ENCODE assay signal across 20 cellular contexts in genomic region chr4:95361696-95361965, GRCh38.
A peak's percentile ranks its signal among the peaks of the same experiment; 100 is the strongest.
DNase-seq lines count a peak whose midpoint lies in the region; ATAC-seq, FAIRE-seq and TF ChIP-seq lines count a peak whose summit lies in the region.
"Had no signal": no experiment of that assay in that cellular context is flagged by ENCODE, and none has a peak within 500 bp of the region (broad histone marks: within the 10 kb centered on the region; RNA-seq: fewer than 3 reads in every experiment).

No MANE protein-coding gene starts in this region.

- H3K27ac Mint-ChIP-seq in glutamatergic neuron (ENCODE audit: unreplicated experiment) = no peak overlapping the region
- H3K27ac Mint-ChIP-seq: CD14-positive monocyte; CD8-positive, alpha-beta T cell had no signal

- no peak for FAIRE-seq in HepG2 (lab: Jason Lieb, UNC)
- FAIRE-seq: D721Med, GM12892, GM19239, H54 had no signal

- no peaks in the 10 kb centered on the region for H3K9me3 Mint-ChIP-seq in glutamatergic neuron (ENCODE audit: unreplicated experiment)
- H3K9me3 Mint-ChIP-seq: CD8-positive, alpha-beta T cell had no signal

- DNase-seq in right lobe of liver (no peak), HepG2 (ENCODE audit: low spot score) (no peak), putamen (ENCODE audit: low spot score) (peak; percentile 58), body of pancreas (no peak), NCI-H526 (lab: John Stamatoyannopoulos, UW) (no peak), glutamatergic neuron (no peak)
- DNase-seq: CD8-positive, alpha-beta T cell; COR-L47; DMS153; DND-41; GDM1 had no signal

- H3K27me3 ChIP-seq in right lobe of liver (no peaks in the 10 kb centered on the region), HepG2 (ENCODE audit: control insufficient read depth in 1 of 2, insufficient read depth in 2 of 2, low read length in 2 of 2) (no peaks in the 10 kb centered on the region), layer of hippocampus (ENCODE audit: control insufficient read depth, insufficient read depth, low read length) (no peaks in the 10 kb centered on the region), body of pancreas (no peaks in the 10 kb centered on the region)

- no peaks in the 10 kb centered on the region for H3K4me1 Mint-ChIP-seq in glutamatergic neuron (ENCODE audit: low read depth, unreplicated experiment)
- H3K4me1 Mint-ChIP-seq: CD14-positive monocyte had no signal

- POLR2A ChIA-PET in HepG2 (lab: Yijun Ruan, JAX) = no interaction called here

- H3K4me2 ChIP-seq in HepG2 (ENCODE audit: low read depth, low read length) = no peak overlapping the region

- no TSS peak for BruUV-seq in HepG2 (replicated peaks; lab: Mats Ljungman, UMichigan)

- no peaks in the 10 kb centered on the region for H3K36me3 Mint-ChIP-seq in glutamatergic neuron (ENCODE audit: unreplicated experiment)
- H3K36me3 Mint-ChIP-seq: CD14-positive monocyte; CD8-positive, alpha-beta T cell had no signal

- intact Hi-C loops in right lobe of liver (cut with DNase I) (no loop called here), HepG2 (cut with micrococcal nuclease; ENCODE audit: unreplicated experiment) (no loop called here), body of pancreas (cut with DNase I) (no loop called here)

- 67% methylated on average over 3 of the region's 3 CpGs for WGBS in right lobe of liver (ENCODE audit: insufficient coverage, low coverage, low lambda C conversion rate, missing lambda C conversion rate)
- 62% methylated on average over 3 of the region's 3 CpGs for WGBS in HepG2 (ENCODE audit: low lambda C conversion rate)
- 76 to 84% methylated on average over 3 of the region's 3 CpGs for WGBS in body of pancreas, 2 donors

- peak overlapping the region in 2 of 3 donors; percentile 19 to 42 for H3K27ac ChIP-seq in right lobe of liver
- no peak overlapping the region for H3K27ac ChIP-seq in HepG2 (ENCODE audit: extremely low read length, insufficient read depth, low read length)
- peak overlapping the region; percentile 60 for H3K27ac ChIP-seq in layer of hippocampus (ENCODE audit: low read depth, low read length)
- H3K27ac ChIP-seq in body of pancreas = no peak overlapping the region
- H3K27ac ChIP-seq: 22Rv1 had no signal

- in situ Hi-C loops in HepG2 (cut with HindIII; ENCODE audit: extremely low pct_ligation_motif_present, low pct_unique_long_range_greater_than_20kb) = no loop called here

- H3K4me3 Mint-ChIP-seq in glutamatergic neuron (ENCODE audit: unreplicated experiment) = no peak overlapping the region
- H3K4me3 Mint-ChIP-seq: CD14-positive monocyte; CD8-positive, alpha-beta T cell had no signal

- ATAC-seq in right lobe of liver = no peak
- no peak for ATAC-seq in HepG2
- ATAC-seq in HG02884 (IDR thresholded peaks at IDR 0.05; ENCODE audit: unreplicated experiment) = no peak
- ATAC-seq in body of pancreas = no peak
- ATAC-seq: CD8-positive, alpha-beta T cell; HCT116 had no signal

- no peak overlapping the region for H2AFZ ChIP-seq in HepG2 (ENCODE audit: low read length)

- TF ChIP-seq CTCF in right lobe of liver (IDR thresholded peaks at IDR 0.05) (no peak), HepG2 (CRISPR knock-in tag; IDR thresholded peaks at IDR 0.05) (no peak), body of pancreas (IDR thresholded peaks at IDR 0.05) (no peak), glutamatergic neuron (IDR thresholded peaks at IDR 0.05; ENCODE audit: partially characterized antibody, unreplicated experiment) (no peak)

- H3K9me3 ChIP-seq in right lobe of liver (no peaks in the 10 kb centered on the region), HepG2 (ENCODE audit: low read length) (no peaks in the 10 kb centered on the region), body of pancreas (no peaks in the 10 kb centered on the region)

- CTCF ChIA-PET in HepG2 (lab: Yijun Ruan, JAX; ENCODE audit: low intra/inter-chr PET ratio, low total read pairs) = no interaction called here

- no peaks in the 10 kb centered on the region for H3K27me3 Mint-ChIP-seq in glutamatergic neuron (ENCODE audit: unreplicated experiment)

- H3K79me2 ChIP-seq in HepG2 (ENCODE audit: insufficient read depth, low read length) = no peaks in the 10 kb centered on the region

- TF ChIP-seq POLR2A in right lobe of liver (IDR thresholded peaks at IDR 0.05) = no peak
- TF ChIP-seq POLR2A in HepG2 (IDR thresholded peaks at IDR 0.05; ENCODE audit: insufficient read depth in 1 of 2, low read depth in 2 of 2, low read length in 2 of 2) = no peak
- TF ChIP-seq POLR2A in body of pancreas (IDR thresholded peaks at IDR 0.05) = no peak

- no peak for TF ChIP-seq EP300 in HepG2 (IDR thresholded peaks at IDR 0.05; ENCODE audit: low read depth in 2 of 2, low read length in 2 of 2)
- no peak for TF ChIP-seq EP300 in HepG2 (CRISPR knock-in tag; IDR thresholded peaks at IDR 0.05; ENCODE audit: borderline replicate concordance)

- H3K9ac ChIP-seq in HepG2 (ENCODE audit: insufficient read depth, low read depth, low read length) = no peak overlapping the region

- no peak overlapping the region for H3K4me3 ChIP-seq in right lobe of liver
- no peak overlapping the region for H3K4me3 ChIP-seq in HepG2 (replicated peaks in 1 of 3; ENCODE audit: insufficient read depth in 1 of 3, low read depth in 2 of 3, low read length in 3 of 3)
- H3K4me3 ChIP-seq in body of pancreas = no peak overlapping the region

- H3K4me1 ChIP-seq in right lobe of liver = peaks cover 0 to 14% (median 3%) of the 10 kb centered on the region in 4 donors
- H3K4me1 ChIP-seq in HepG2 (ENCODE audit: insufficient read depth, low read length) = no peaks in the 10 kb centered on the region
- no peaks in the 10 kb centered on the region for H3K4me1 ChIP-seq in body of pancreas

- no peaks in the 10 kb centered on the region for H3K36me3 ChIP-seq in right lobe of liver
- no peaks in the 10 kb centered on the region for H3K36me3 ChIP-seq in HepG2 (replicated peaks in 1 of 2; ENCODE audit: control insufficient read depth in 1 of 2, insufficient read depth in 2 of 2, low read length in 2 of 2)
- H3K36me3 ChIP-seq in body of pancreas (replicated peaks in 1 of 2; ENCODE audit: insufficient read depth in 1 of 2, low read depth in 2 of 2) = no peaks in the 10 kb centered on the region

- TF ChIP-seq RAD21 in HepG2 (CRISPR knock-in tag; IDR thresholded peaks at IDR 0.05) = no peak

- H4K20me1 ChIP-seq in HepG2 (ENCODE audit: insufficient read depth, low read length) = no peaks in the 10 kb centered on the region

TF ChIP-seq in HepG2, 621 proteins besides CTCF, POLR2A, EP300 and RAD21 (continues in another document):
- TF ChIP-seq MEIS1 (CRISPR knock-in tag; IDR thresholded peaks at IDR 0.05; ENCODE audit: borderline replicate concordance) (no peak), ZNF570 (CRISPR knock-in tag; IDR thresholded peaks at IDR 0.05; ENCODE audit: borderline replicate concordance) (no peak), KAT8 (CRISPR knock-in tag; IDR thresholded peaks at IDR 0.05) (no peak), HNF1A (IDR thresholded peaks at IDR 0.05; ENCODE audit: low read depth) (no peak), HNF1A (CRISPR knock-in tag; IDR thresholded peaks at IDR 0.05; ENCODE audit: borderline replicate concordance) (no peak), ZMYM2 (CRISPR knock-in tag; IDR thresholded peaks at IDR 0.05) (no peak), ZNF282 (IDR thresholded peaks at IDR 0.05; ENCODE audit: partially characterized antibody) (no peak), RFXANK (CRISPR knock-in tag; IDR thresholded peaks at IDR 0.05) (no peak), ZNF775 (CRISPR knock-in tag; IDR thresholded peaks at IDR 0.05; ENCODE audit: borderline replicate concordance) (no peak), SIN3B (IDR thresholded peaks at IDR 0.05; ENCODE audit: low read length) (no peak), KDM3A (CRISPR knock-in tag; IDR thresholded peaks at IDR 0.05; ENCODE audit: low read depth) (no peak), MED8 (CRISPR knock-in tag; IDR thresholded peaks at IDR 0.05; ENCODE audit: insufficient replicate concordance) (no peak), NFIC (IDR thresholded peaks at IDR 0.05; ENCODE audit: low read length) (no peak), RBAK (CRISPR knock-in tag; IDR thresholded peaks at IDR 0.05) (no peak)

Comparison
In these comparisons a context has a peak if more than half of its experiments do, and no peak if none do; other contexts are left out.
1. H3K27ac ChIP-seq: peak in right lobe of liver (2 of 3) and layer of hippocampus (single experiment); none in HepG2 (single experiment) and body of pancreas (0 of 4).